8 cellular contexts compared by ENCODE assay signal in the genomic region with DNA sequence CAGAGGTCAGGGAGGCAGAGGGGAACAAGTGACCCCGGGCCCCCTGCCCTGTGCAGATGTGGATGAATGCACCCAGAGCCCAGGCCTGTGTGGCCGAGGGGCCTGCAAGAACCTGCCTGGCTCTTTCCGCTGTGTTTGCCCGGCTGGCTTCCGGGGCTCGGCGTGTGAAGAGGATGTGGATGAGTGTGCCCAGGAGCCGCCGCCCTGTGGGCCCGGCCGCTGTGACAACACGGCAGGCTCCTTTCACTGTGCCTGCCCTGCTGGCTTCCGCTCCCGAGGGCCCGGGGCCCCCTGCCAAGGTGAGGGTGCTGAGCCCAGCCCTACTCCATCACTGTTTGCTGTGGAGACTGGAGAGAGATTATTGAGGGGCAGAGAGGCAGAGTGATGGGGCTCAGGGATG. TPM values are rescaled to one million over a fixed set of nuclear protein-coding genes. Genes with fewer than 3 reads are reported as not detected.
DNase-seq lines count a peak whose midpoint lies in the region; ATAC-seq and TF ChIP-seq lines count a peak whose summit lies in the region.
"Had no signal": no experiment of that assay in that cellular context is flagged by ENCODE, and none has a peak within 500 bp of the region (broad histone marks: within the 10 kb centered on the region; RNA-seq: fewer than 3 reads in every experiment).

No MANE protein-coding gene starts in this region.

- H3K27me3 ChIP-seq in HCT116 (ENCODE audit: insufficient read depth, low read length) (no peaks in the 10 kb centered on the region), hepatocyte (no peaks in the 10 kb centered on the region)

- ATAC-seq in HCT116 (no peak), GM21526 (IDR thresholded peaks at IDR 0.05; ENCODE audit: low FRiP score, unreplicated experiment) (no peak)
- ATAC-seq in stimulated activated effector memory CD8-positive, alpha-beta T cell treated with anti-CD3 and anti-CD28 coated beads, Interleukin-12 subunit alpha, Interleukin-12 subunit beta, amount 100 ng/mL, for 72 hours: no peak

- H3K27me3 Mint-ChIP-seq in endothelial cell (ENCODE audit: unreplicated experiment): peaks cover 25% of the 10 kb centered on the region

- H3K36me3 ChIP-seq in HCT116 (ENCODE audit: control insufficient read depth in 1 of 2, insufficient read depth in 2 of 2, low read length in 2 of 2): peaks cover 3 to 16% of the 10 kb centered on the region in 2 experiments; a peak in 1 of 4 replicates
- H3K36me3 ChIP-seq in hepatocyte (replicated peaks; ENCODE audit: insufficient read depth, low read depth): no peaks in the 10 kb centered on the region

- no peak for TF ChIP-seq RAD21 in HCT116 (IDR thresholded peaks at IDR 0.05; ENCODE audit: low read depth)

- H3K27ac ChIP-seq in HCT116 (ENCODE audit: low read depth, low read length): peak overlapping the region; percentile 64
- no peak overlapping the region for H3K27ac ChIP-seq in hepatocyte

- H3K27ac Mint-ChIP-seq in endothelial cell (ENCODE audit: unreplicated experiment): peak overlapping the region; percentile 19
- peak overlapping the region; percentile 88 for H3K27ac Mint-ChIP-seq in stimulated activated effector memory CD8-positive, alpha-beta T cell treated with anti-CD3 and anti-CD28 coated beads, Interleukin-12 subunit alpha, Interleukin-12 subunit beta, amount 100 ng/mL, for 72 hours

- peak overlapping the region; percentile 61 to 67; a peak in 3 of 4 replicates for H3K4me3 ChIP-seq in HCT116 (replicated peaks in 1 of 2; ENCODE audit: low read depth in 1 of 2, low read length in 2 of 2)
- H3K4me3 ChIP-seq in hepatocyte: no peak overlapping the region

- H3K36me3 Mint-ChIP-seq in endothelial cell (ENCODE audit: low read depth, unreplicated experiment): peaks cover 27% of the 10 kb centered on the region
- peaks cover 49% of the 10 kb centered on the region for H3K36me3 Mint-ChIP-seq in stimulated activated effector memory CD8-positive, alpha-beta T cell treated with anti-CD3 and anti-CD28 coated beads, Interleukin-12 subunit alpha, Interleukin-12 subunit beta, amount 100 ng/mL, for 72 hours

- H3K9me2 ChIP-seq in HCT116 (ENCODE audit: insufficient read depth) (no peaks in the 10 kb centered on the region), hepatocyte (replicated peaks; ENCODE audit: insufficient read depth) (no peaks in the 10 kb centered on the region)

- H3K9ac ChIP-seq in HCT116 (ENCODE audit: low read length): peak overlapping the region; percentile 74

- WGBS in hepatocyte (ENCODE audit: low lambda C conversion rate, missing lambda C conversion rate): 92% methylated on average over 15 of the region's 15 CpGs

- H3K4me1 ChIP-seq in HCT116 (ENCODE audit: control insufficient read depth in 1 of 2, insufficient read depth in 2 of 2, low read length in 2 of 2) (peaks cover 48 to 97% of the 10 kb centered on the region in 2 experiments), hepatocyte (ENCODE audit: insufficient read depth) (peaks cover 12% of the 10 kb centered on the region)

- CTCF ChIA-PET in HCT116 (lab: Charles Lee): no interaction called here

- RAD21 ChIA-PET in HCT116 (lab: Charles Lee; ENCODE audit: low non-redundant PET in 1 of 2, low total read pairs in 2 of 2, uncharacterized antibody in 2 of 2, unreplicated experiment in 2 of 2): no interaction called here

- BruUV-seq in HCT116 (replicated peaks; lab: Mats Ljungman, UMichigan): no TSS peak

- POLR2A ChIA-PET in HCT116 (lab: Charles Lee): no interaction called here

- H2AFZ ChIP-seq in HCT116 (ENCODE audit: low read depth, low read length, poor library complexity, severe bottlenecking): no peak overlapping the region
- H2AFZ ChIP-seq in hepatocyte: no peak overlapping the region

- DNase-seq in HCT116 (ENCODE audit: low read depth, low spot score) (no peak), SW480 (ENCODE audit: low spot score) (peak; percentile 72), endothelial cell (ENCODE audit: low spot score) (no peak), hepatocyte (ENCODE audit: low spot score) (no peak), COR-L47 (lab: John Stamatoyannopoulos, UW) (no peak)
- no peak for DNase-seq in stimulated activated effector memory CD8-positive, alpha-beta T cell treated with anti-CD3 and anti-CD28 coated beads, Interleukin-12 subunit alpha, Interleukin-12 subunit beta, amount 100 ng/mL, for 72 hours (ENCODE audit: low spot score in 2 of 2)
- DNase-seq: NCI-H82 had no signal

- no peak overlapping the region for H3K4me3 Mint-ChIP-seq in endothelial cell (ENCODE audit: unreplicated experiment)
- H3K4me3 Mint-ChIP-seq in stimulated activated effector memory CD8-positive, alpha-beta T cell treated with anti-CD3 and anti-CD28 coated beads, Interleukin-12 subunit alpha, Interleukin-12 subunit beta, amount 100 ng/mL, for 72 hours: peak overlapping the region; percentile 96

- TF ChIP-seq POLR2A in HCT116 (IDR thresholded peaks at IDR 0.05; ENCODE audit: borderline replicate concordance, extremely low read depth, insufficient read depth, insufficient read length): no peak

- no peaks in the 10 kb centered on the region for H3K9me3 Mint-ChIP-seq in endothelial cell (ENCODE audit: unreplicated experiment)
- H3K9me3 Mint-ChIP-seq in stimulated activated effector memory CD8-positive, alpha-beta T cell treated with anti-CD3 and anti-CD28 coated beads, Interleukin-12 subunit alpha, Interleukin-12 subunit beta, amount 100 ng/mL, for 72 hours: no peaks in the 10 kb centered on the region

- H3K9me3 ChIP-seq in HCT116 (ENCODE audit: control insufficient read depth in 1 of 2, insufficient read depth in 1 of 2, low read depth in 1 of 2, low read length in 2 of 2): no peaks in the 10 kb centered on the region
- no peaks in the 10 kb centered on the region for H3K9me3 ChIP-seq in hepatocyte (ENCODE audit: low read depth)

- H4K20me1 ChIP-seq in HCT116 (ENCODE audit: insufficient read depth) (no peaks in the 10 kb centered on the region), hepatocyte (ENCODE audit: insufficient read depth, poor library complexity, severe bottlenecking) (no peaks in the 10 kb centered on the region)

- TF ChIP-seq CTCF in HCT116 (IDR thresholded peaks at IDR 0.05 in 2 of 3, conservative IDR thresholded peaks at IDR 0.05 in 1 of 3; ENCODE audit: borderline replicate concordance in 1 of 3, insufficient read depth in 1 of 3, low read depth in 2 of 3, low read length in 2 of 3): no peak
- TF ChIP-seq CTCF in endothelial cell (IDR thresholded peaks at IDR 0.05; ENCODE audit: unreplicated experiment): no peak
- no peak for TF ChIP-seq CTCF in hepatocyte (IDR thresholded peaks at IDR 0.05; ENCODE audit: poor library complexity)

- H3K4me2 ChIP-seq in HCT116 (ENCODE audit: low read length) (peak overlapping the region; percentile 95), hepatocyte (no peak overlapping the region)

- H3K79me2 ChIP-seq in HCT116 (ENCODE audit: insufficient read depth, low read length) (peaks cover 8% of the 10 kb centered on the region; the same call in 1 of the 2 replicates), hepatocyte (peaks cover 4% of the 10 kb centered on the region)

- peaks cover 11% of the 10 kb centered on the region for H3K4me1 Mint-ChIP-seq in endothelial cell (ENCODE audit: unreplicated experiment)
- H3K4me1 Mint-ChIP-seq in stimulated activated effector memory CD8-positive, alpha-beta T cell treated with anti-CD3 and anti-CD28 coated beads, Interleukin-12 subunit alpha, Interleukin-12 subunit beta, amount 100 ng/mL, for 72 hours: peaks cover 92% of the 10 kb centered on the region

- intact Hi-C loops in HCT116 (cut with micrococcal nuclease): loop anchor here (5.0 kb wide), 1 partner anchor 389 kb away; no protein-coding TSS in a partner anchor

TF ChIP-seq in HCT116, 20 proteins besides CTCF, POLR2A, EP300 and RAD21 (continues in another document):
- TF ChIP-seq ELF1 (IDR thresholded peaks at IDR 0.05; ENCODE audit: borderline replicate concordance, low read depth) (no peak), YY1 (IDR thresholded peaks at IDR 0.05; ENCODE audit: extremely low read depth, insufficient replicate concordance, low read depth, low read length) (no peak), EZH2 (IDR thresholded peaks at IDR 0.05) (no peak), CEBPB (IDR thresholded peaks at IDR 0.05; ENCODE audit: low read depth) (no peak), REST (IDR thresholded peaks at IDR 0.05; ENCODE audit: low read depth) (no peak), FOSL1 (IDR thresholded peaks at IDR 0.05; ENCODE audit: low read depth) (no peak)
- TF ChIP-seq, protein P1, sequence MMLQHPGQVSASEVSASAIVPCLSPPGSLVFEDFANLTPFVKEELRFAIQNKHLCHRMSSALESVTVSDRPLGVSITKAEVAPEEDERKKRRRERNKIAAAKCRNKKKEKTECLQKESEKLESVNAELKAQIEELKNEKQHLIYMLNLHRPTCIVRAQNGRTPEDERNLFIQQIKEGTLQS (IDR thresholded peaks at IDR 0.05): no peak

RNA-seq across cellular contexts. Expression of gene LTBP4, which starts 9.9 kb away (rescaled TPM):
- total RNA-seq in HCT116 (2021; ENCODE audit: unreplicated experiment): 310 TPM
- polyA plus RNA-seq in HCT116 (2012): 248 and 382 TPM in 2 replicates
- 175 TPM for total RNA-seq in endothelial cell (ENCODE audit: unreplicated experiment)
- 45.6 and 50.2 TPM in 2 replicates for total RNA-seq in hepatocyte
- 163 and 185 TPM in 2 replicates for polyA plus RNA-seq in hepatocyte

RNA-seq across cellular contexts. Expression of gene SHKBP1, which starts 34.4 kb away (rescaled TPM):
- total RNA-seq in HCT116 (2021; ENCODE audit: unreplicated experiment): 97.4 TPM
- 95.7 and 104 TPM in 2 replicates for polyA plus RNA-seq in HCT116 (2012)
- 84.6 TPM for total RNA-seq in endothelial cell (ENCODE audit: unreplicated experiment)
- total RNA-seq in hepatocyte: 22.6 and 44.6 TPM in 2 replicates
- 81.3 and 83.6 TPM in 2 replicates for polyA plus RNA-seq in hepatocyte
